In genomic region chr21:32570456-32570855, GRCh38 we compare ENCODE assay signal across 9 cellular contexts. TPM values are rescaled to one million over a fixed set of nuclear protein-coding genes. Genes with fewer than 3 reads are reported as not detected.
A peak's percentile ranks its signal among the peaks of the same experiment; 100 is the strongest.
DNase-seq lines count a peak whose midpoint lies in the region; ATAC-seq lines count a peak whose summit lies in the region.
"Had no signal": no experiment of that assay in that cellular context is flagged by ENCODE, and none has a peak within 500 bp of the region (broad histone marks: within the 10 kb centered on the region; RNA-seq: fewer than 3 reads in every experiment).

No MANE protein-coding gene starts in this region.

- H3K9me3 Mint-ChIP-seq in stimulated activated naive CD8-positive, alpha-beta T cell treated with anti-CD3 and anti-CD28 coated beads, Interleukin-15, Interleukin-2, amounts not matched to agents 100 ng/mL and 50 ng/mL, for 24 hours, result no peaks in the 10 kb centered on the region
- peaks cover 1% of the 10 kb centered on the region for H3K9me3 Mint-ChIP-seq in activated CD8-positive, alpha-beta T cell treated with anti-CD3 and anti-CD28 coated beads, Interleukin-2, amount 10 ng/mL, durations not matched to agents 7 days and 5 days (ENCODE audit: insufficient read depth)

- peaks cover 15% of the 10 kb centered on the region for H3K4me1 Mint-ChIP-seq in stimulated activated naive CD8-positive, alpha-beta T cell treated with anti-CD3 and anti-CD28 coated beads, Interleukin-15, Interleukin-2, amounts not matched to agents 100 ng/mL and 50 ng/mL, for 24 hours (ENCODE audit: low read depth)
- H3K4me1 Mint-ChIP-seq in activated CD8-positive, alpha-beta T cell treated with anti-CD3 and anti-CD28 coated beads, Interleukin-2, amount 10 ng/mL, durations not matched to agents 7 days and 5 days (ENCODE audit: low read depth), result peaks cover 22% of the 10 kb centered on the region

- H3K4me3 Mint-ChIP-seq in stimulated activated naive CD8-positive, alpha-beta T cell treated with anti-CD3 and anti-CD28 coated beads, Interleukin-15, Interleukin-2, amounts not matched to agents 100 ng/mL and 50 ng/mL, for 24 hours, result peak overlapping the region; percentile 84
- H3K4me3 Mint-ChIP-seq in activated CD8-positive, alpha-beta T cell treated with anti-CD3 and anti-CD28 coated beads, Interleukin-2, amount 10 ng/mL, durations not matched to agents 7 days and 5 days, result peak overlapping the region; percentile 79

- H3K36me3 Mint-ChIP-seq in stimulated activated naive CD8-positive, alpha-beta T cell treated with anti-CD3 and anti-CD28 coated beads, Interleukin-15, Interleukin-2, amounts not matched to agents 100 ng/mL and 50 ng/mL, for 24 hours (ENCODE audit: low read depth), result no peaks in the 10 kb centered on the region
- H3K36me3 Mint-ChIP-seq in activated CD8-positive, alpha-beta T cell treated with anti-CD3 and anti-CD28 coated beads, Interleukin-2, amount 10 ng/mL, durations not matched to agents 7 days and 5 days (ENCODE audit: low read depth), result peaks cover 2% of the 10 kb centered on the region

- CTCF ChIA-PET in activated CD8-positive, alpha-beta T cell treated with anti-CD3 and anti-CD28 coated beads, Interleukin-2, amount 10 ng/mL, durations not matched to agents 7 days and 5 days (lab: Charles Lee), result interaction anchor here (0.7 to 4.6 kb wide), 8 partner anchors 10 to 211 kb away, joined by 3 to 48 read pairs (median 6); no protein-coding TSS in a partner anchor

- no peak for ATAC-seq in stimulated activated naive CD8-positive, alpha-beta T cell treated with anti-CD3 and anti-CD28 coated beads, Interleukin-15, Interleukin-2, amounts not matched to agents 100 U/mL and 50 U/mL, for 24 hours
- no peak for ATAC-seq in activated CD8-positive, alpha-beta T cell treated with anti-CD3 and anti-CD28 coated beads, Interleukin-2, amount 10 ng/mL, durations not matched to agents 7 days and 5 days

- H3K27ac Mint-ChIP-seq in stimulated activated naive CD8-positive, alpha-beta T cell treated with anti-CD3 and anti-CD28 coated beads, Interleukin-15, Interleukin-2, amounts not matched to agents 100 ng/mL and 50 ng/mL, for 24 hours, result no peak overlapping the region
- peak overlapping the region; percentile 20 for H3K27ac Mint-ChIP-seq in activated CD8-positive, alpha-beta T cell treated with anti-CD3 and anti-CD28 coated beads, Interleukin-2, amount 10 ng/mL, durations not matched to agents 7 days and 5 days

- no peaks in the 10 kb centered on the region for H3K27me3 Mint-ChIP-seq in stimulated activated naive CD8-positive, alpha-beta T cell treated with anti-CD3 and anti-CD28 coated beads, Interleukin-15, Interleukin-2, amounts not matched to agents 100 ng/mL and 50 ng/mL, for 24 hours
- no peaks in the 10 kb centered on the region for H3K27me3 Mint-ChIP-seq in activated CD8-positive, alpha-beta T cell treated with anti-CD3 and anti-CD28 coated beads, Interleukin-2, amount 10 ng/mL, durations not matched to agents 7 days and 5 days (ENCODE audit: low read depth)

- no peak for DNase-seq in stimulated activated naive CD8-positive, alpha-beta T cell treated with anti-CD3 and anti-CD28 coated beads, Interleukin-15, Interleukin-2, amounts not matched to agents 100 U/mL and 50 U/mL, for 24 hours
- DNase-seq in activated CD8-positive, alpha-beta T cell treated with anti-CD3 and anti-CD28 coated beads, Interleukin-2, amount 10 ng/mL, durations not matched to agents 7 days and 5 days, result no peak
- DNase-seq in left kidney (ENCODE audit: low read depth, low spot score) (peak; percentile 65), NCI-H2171 treated with DMSO at 0.1 percent for 48 hours (lab: John Stamatoyannopoulos, UW) (no peak), cerebellar nuclear complex (lab: John Stamatoyannopoulos, UW) (no peak), SK-N-DZ (ENCODE audit: low spot score) (no peak)
- no peak for DNase-seq in stimulated activated naive CD4-positive, alpha-beta T cell treated with Interleukin-2 at 50 U/mL for 16 hours (lab: John Stamatoyannopoulos, UW)
- DNase-seq: GOT3 had no signal

- POLR2A ChIA-PET in activated CD8-positive, alpha-beta T cell treated with anti-CD3 and anti-CD28 coated beads, Interleukin-2, amount 10 ng/mL, durations not matched to agents 7 days and 5 days (lab: Charles Lee), result no interaction called here

RNA-seq across cellular contexts. Expression of gene TCP10L, which starts 14.9 kb away (rescaled TPM):
- under 1 TPM; 0.42 to 0.68 TPM for total RNA-seq in activated CD8-positive, alpha-beta T cell treated with anti-CD3 and anti-CD28 coated beads, Interleukin-2, amount 10 ng/mL, durations not matched to agents 7 days and 5 days
- not detected in 2 replicates for polyA plus RNA-seq in SK-N-DZ (2014; cell fraction: cytosol; rRNA removed)
- polyA plus RNA-seq in SK-N-DZ (2014; cell fraction: nucleus; rRNA removed), result not detected in 2 replicates

RNA-seq across cellular contexts. Expression of gene CFAP298, which starts 41.7 kb away (rescaled TPM):
- 10 to 100 TPM; 36.7 to 38.2 TPM for total RNA-seq in activated CD8-positive, alpha-beta T cell treated with anti-CD3 and anti-CD28 coated beads, Interleukin-2, amount 10 ng/mL, durations not matched to agents 7 days and 5 days
- polyA plus RNA-seq in SK-N-DZ (2014; cell fraction: cytosol; rRNA removed), result 51.6 and 61.9 TPM in 2 replicates
- polyA plus RNA-seq in SK-N-DZ (2014; cell fraction: nucleus; rRNA removed), result 63.6 and 72.0 TPM in 2 replicates
